1 cellular context compared by ENCODE assay signal in genomic region chr22:37279469-37279868, GRCh38.
TF ChIP-seq lines count a peak whose summit lies in the region.

No MANE protein-coding gene starts in this region.

TF ChIP-seq in H1, 55 proteins besides CTCF, POLR2A, EP300 and RAD21:
- TF ChIP-seq SIX5 (IDR thresholded peaks at IDR 0.05; ENCODE audit: low read depth, low read length) (no peak), CHD7 (IDR thresholded peaks at IDR 0.05; ENCODE audit: insufficient replicate concordance, low read length) (no peak), RFX5 (IDR thresholded peaks at IDR 0.05; ENCODE audit: borderline replicate concordance, low read depth, low read length) (no peak), CREB1 (IDR thresholded peaks at IDR 0.05) (no peak), CTBP2 (IDR thresholded peaks at IDR 0.05; ENCODE audit: borderline replicate concordance, insufficient read depth, insufficient read length, low read length) (no peak), BCL11A (IDR thresholded peaks at IDR 0.05; ENCODE audit: low read depth in 2 of 2, low read length in 2 of 2) (no peak), POLR2AphosphoS5 (IDR thresholded peaks at IDR 0.05; ENCODE audit: low read depth, low read length) (no peak), E2F6 (IDR thresholded peaks at IDR 0.05) (no peak), HDAC2 (IDR thresholded peaks at IDR 0.05; ENCODE audit: borderline replicate concordance in 1 of 2, low read depth in 2 of 2, low read length in 2 of 2) (no peak), FOSL1 (IDR thresholded peaks at IDR 0.05; ENCODE audit: insufficient read depth, low read depth, low read length) (no peak), TBP (IDR thresholded peaks at IDR 0.05; ENCODE audit: low read depth, low read length) (no peak), TEAD4 (IDR thresholded peaks at IDR 0.05; ENCODE audit: low read depth, low read length) (no peak), SIN3A (conservative IDR thresholded peaks at IDR 0.05 in 1 of 2, IDR thresholded peaks at IDR 0.05 in 1 of 2; ENCODE audit: low read depth in 1 of 2, low read length in 2 of 2) (no peak)
